In genomic region chr21:42199488-42200463, GRCh38 we compare ENCODE assay signal across 7 cellular contexts. TPM values are rescaled to one million over a fixed set of nuclear protein-coding genes. Genes with fewer than 3 reads are reported as not detected.
DNase-seq lines count a peak whose midpoint lies in the region; ATAC-seq, FAIRE-seq and TF ChIP-seq lines count a peak whose summit lies in the region.

No MANE protein-coding gene starts in this region.

- peak overlapping the region; percentile 55 to 74 for H3K27ac ChIP-seq in breast epithelium
- H3K27ac ChIP-seq in MM.1S (ENCODE audit: low read length): no peak overlapping the region

- ATAC-seq in GM18868 (IDR thresholded peaks at IDR 0.05; ENCODE audit: unreplicated experiment): peak; percentile 59
- ATAC-seq in naive thymus-derived CD8-positive, alpha-beta T cell: peak; percentile 67 to 81

- H2AFZ ChIP-seq in MM.1S (ENCODE audit: low read length): no peak overlapping the region

- TF ChIP-seq CTCF in NB4 (IDR thresholded peaks at IDR 0.05; ENCODE audit: low read depth, low read length) (no peak), breast epithelium (IDR thresholded peaks at IDR 0.05) (no peak), MM.1S (IDR thresholded peaks at IDR 0.05; ENCODE audit: low read length) (no peak)

- no peak for TF ChIP-seq POLR2A in NB4 (IDR thresholded peaks at IDR 0.05; ENCODE audit: extremely low read depth, insufficient read length)
- no peak for TF ChIP-seq POLR2A in breast epithelium (IDR thresholded peaks at IDR 0.05)

- H3K36me3 ChIP-seq in breast epithelium: no peaks in the 10 kb centered on the region
- H3K36me3 ChIP-seq in MM.1S (replicated peaks; ENCODE audit: insufficient read depth, low read length): no peaks in the 10 kb centered on the region

- H3K79me2 ChIP-seq in MM.1S (ENCODE audit: low read length): no peaks in the 10 kb centered on the region

- no peaks in the 10 kb centered on the region for H3K9me2 ChIP-seq in MM.1S (replicated peaks; ENCODE audit: insufficient read depth, low read length)

- H4K20me1 ChIP-seq in MM.1S (ENCODE audit: insufficient read depth, low read length): no peaks in the 10 kb centered on the region

- no peaks in the 10 kb centered on the region for H3K36me3 Mint-ChIP-seq in naive thymus-derived CD8-positive, alpha-beta T cell

- no peaks in the 10 kb centered on the region for H3K9me3 Mint-ChIP-seq in naive thymus-derived CD8-positive, alpha-beta T cell

- H3K27me3 ChIP-seq in breast epithelium (no peaks in the 10 kb centered on the region), MM.1S (replicated peaks; ENCODE audit: insufficient read depth, low read length) (no peaks in the 10 kb centered on the region; the same call in 1 of the 2 replicates)

- no peak overlapping the region for H3K4me3 ChIP-seq in NB4 (ENCODE audit: low read depth, low read length)
- H3K4me3 ChIP-seq in breast epithelium: no peak overlapping the region
- no peak overlapping the region for H3K4me3 ChIP-seq in MM.1S (ENCODE audit: low read length)

- POLR2A ChIA-PET in naive thymus-derived CD8-positive, alpha-beta T cell (lab: Charles Lee): interaction anchor here (0.8 to 3.4 kb wide), 6 partner anchors 10 to 136 kb away, joined by 3 to 20 read pairs (median 4); partner anchors contain the start of gene ABCG1

- intact Hi-C loops in breast epithelium (cut with DNase I; ENCODE audit: low total_unique reads): no loop called here

- H3K9ac ChIP-seq in MM.1S (ENCODE audit: low read length): no peak overlapping the region

- H3F3A ChIP-seq in MM.1S (ENCODE audit: insufficient read depth, low read length): no peaks in the 10 kb centered on the region

- H3K27ac Mint-ChIP-seq in naive thymus-derived CD8-positive, alpha-beta T cell: peak overlapping the region; percentile 45 to 93 (median 88)

- H3K27me3 Mint-ChIP-seq in naive thymus-derived CD8-positive, alpha-beta T cell: no peaks in the 10 kb centered on the region

- H3K9me3 ChIP-seq in breast epithelium (no peaks in the 10 kb centered on the region), MM.1S (replicated peaks; ENCODE audit: insufficient read depth, low read length) (no peaks in the 10 kb centered on the region)

- DNase-seq in NB4 (ENCODE audit: low read depth): peak; percentile 88
- DNase-seq in breast epithelium (ENCODE audit: low spot score in 2 of 2): no peak
- DNase-seq in naive thymus-derived CD8-positive, alpha-beta T cell: peak in 4 of 10 donors; percentile 30 to 60 (median 47)
- no peak for DNase-seq in frontal cortex (ENCODE audit: low spot score in 2 of 2)
- no peak for DNase-seq in MM.1S
- DNase-seq in NCI-H1092 (lab: John Stamatoyannopoulos, UW): no peak

- H3K4me1 Mint-ChIP-seq in naive thymus-derived CD8-positive, alpha-beta T cell: peaks cover 34 to 70% (median 65%) of the 10 kb centered on the region in 4 donors

- H3K4me1 ChIP-seq in breast epithelium (peaks cover 4 to 10% of the 10 kb centered on the region in 2 donors), MM.1S (ENCODE audit: low read length) (peaks cover 11% of the 10 kb centered on the region)

- no peak overlapping the region for H3K4me2 ChIP-seq in MM.1S (ENCODE audit: low read depth, low read length)

- peak overlapping the region in 9 of 10 donors; percentile 26 to 72 (median 67) for H3K4me3 Mint-ChIP-seq in naive thymus-derived CD8-positive, alpha-beta T cell

- no peak for FAIRE-seq in frontal cortex (lab: Jason Lieb, UNC)

RNA-seq across cellular contexts. Expression of gene ABCG1, which starts 19.2 kb away (rescaled TPM):
- total RNA-seq in breast epithelium (10 to 100 TPM; 10.6 to 26.2 (median 23.7) TPM), frontal cortex (13.0 TPM)
- total RNA-seq in naive thymus-derived CD8-positive, alpha-beta T cell: 1 to 10 TPM in 1 of 2 experiments, under 1 TPM in 1; 0.93 to 1.4 TPM
- 10 to 100 TPM; 11.2 to 17.5 (median 11.9) TPM for polyA plus RNA-seq in naive thymus-derived CD8-positive, alpha-beta T cell
